Comparison of ENCODE assay signal across 33 cellular contexts in the genomic region with DNA sequence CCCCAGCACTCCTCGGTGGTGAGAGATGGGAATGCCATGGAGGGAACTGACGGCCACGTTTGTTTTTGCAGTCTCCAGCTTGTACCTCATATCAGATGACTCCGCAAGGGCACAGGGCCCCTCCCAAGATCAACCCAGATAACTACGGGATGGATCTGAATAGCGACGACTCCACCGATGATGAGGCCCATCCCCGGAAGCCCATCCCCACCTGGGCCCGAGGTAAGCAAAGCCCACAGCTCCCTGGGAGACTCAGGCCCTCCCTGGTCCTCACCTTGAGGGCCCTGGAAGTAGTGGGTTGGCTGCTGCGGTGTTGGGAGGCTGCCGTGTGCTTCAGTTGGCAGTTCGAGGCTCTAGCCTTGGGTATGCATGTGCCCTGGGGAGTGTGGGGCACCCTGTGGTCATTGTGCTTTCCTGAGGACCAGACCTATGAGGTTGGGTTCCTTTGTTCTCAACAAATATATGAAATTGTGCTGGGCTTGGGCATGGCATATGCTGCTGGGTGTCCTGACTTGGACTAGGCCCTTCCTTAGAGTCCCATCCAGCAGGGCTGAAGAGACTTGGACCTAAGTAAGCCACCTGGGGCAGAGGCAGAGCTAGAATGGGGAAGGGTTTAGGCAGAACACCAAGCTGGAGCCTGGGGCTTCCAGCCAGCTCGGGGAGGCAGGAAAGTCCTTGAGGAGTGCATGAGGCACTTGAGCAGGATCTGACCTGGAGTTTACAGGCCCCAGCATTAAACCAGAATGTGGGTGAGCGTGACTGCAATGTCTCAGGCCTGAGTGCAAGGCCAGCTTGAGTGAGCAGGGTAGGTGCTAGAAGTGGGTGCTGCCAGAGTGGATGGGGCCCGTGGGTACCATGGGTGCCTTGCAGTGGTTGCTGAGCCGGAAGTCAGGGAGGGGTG. TPM values are rescaled to one million over a fixed set of nuclear protein-coding genes. Genes with fewer than 3 reads are reported as not detected.
DNase-seq lines count a peak whose midpoint lies in the region; ATAC-seq, FAIRE-seq and TF ChIP-seq lines count a peak whose summit lies in the region.
"Had no signal": no experiment of that assay in that cellular context is flagged by ENCODE, and none has a peak within 500 bp of the region (broad histone marks: within the 10 kb centered on the region; RNA-seq: fewer than 3 reads in every experiment).

No MANE protein-coding gene starts in this region.

- H3K9ac ChIP-seq in astrocyte (ENCODE audit: low read length): no peak overlapping the region
- H3K9ac ChIP-seq: GM23248 had no signal

- H3K36me3 ChIP-seq in astrocyte (ENCODE audit: insufficient read depth, low read length) (peaks cover 33% of the 10 kb centered on the region), osteoblast (ENCODE audit: insufficient read depth, low read length) (peaks cover 55% of the 10 kb centered on the region)
- H3K36me3 ChIP-seq: breast epithelium had no signal

- no peak overlapping the region for H3K4me2 ChIP-seq in astrocyte (ENCODE audit: low read length)
- no peak overlapping the region for H3K4me2 ChIP-seq in osteoblast (ENCODE audit: insufficient read depth, low read length)

- FAIRE-seq in astrocyte (lab: Jason Lieb, UNC): no peak
- FAIRE-seq: A204.1 had no signal

- H3K4me3 ChIP-seq in astrocyte (ENCODE audit: insufficient read depth, low read depth, low read length): no peak overlapping the region
- no peak overlapping the region for H3K4me3 ChIP-seq in osteoblast (ENCODE audit: insufficient read depth, low read length)
- H3K4me3 ChIP-seq: breast epithelium, GM23248 had no signal

- H2AFZ ChIP-seq in astrocyte (ENCODE audit: low read depth, low read length): no peak overlapping the region
- H2AFZ ChIP-seq in osteoblast (ENCODE audit: low read length): no peak overlapping the region
- H2AFZ ChIP-seq: GM23248 had no signal

- H3K27ac Mint-ChIP-seq in activated T-cell treated with anti-CD3 and anti-CD28 coated beads, Interleukin-2, amount 50 U/mL, for 24 hours: no peak overlapping the region
- no peak overlapping the region for H3K27ac Mint-ChIP-seq in activated T-cell treated with anti-CD3 and anti-CD28 coated beads, Interleukin-2, amount 50 U/mL, for 72 hours
- H3K27ac Mint-ChIP-seq in astrocyte (ENCODE audit: unreplicated experiment) (no peak overlapping the region), type B pancreatic cell (no peak overlapping the region), Calu3 (ENCODE audit: unreplicated experiment) (no peak overlapping the region)
- H3K27ac Mint-ChIP-seq: activated naive CD4-positive, alpha-beta T cell treated with anti-CD3 and anti-CD28 coated beads, Interleukin-2, amount 50 U/mL, for 72 hours; activated T-helper 2 cell treated with anti-CD3 and anti-CD28 coated beads, Interferon-gamma antibody, Interleukin-2, Interleukin-4, amounts not matched to agents 10 μg/mL and 5 μg/mL and 100 μg/mL, durations not matched to agents 14 hours and 24 hours and 36 hours; immature natural killer cell had no signal

- CTCF ChIA-PET in Calu3 (lab: Charles Lee): no interaction called here

- no TSS peak for BruUV-seq in Calu3 (replicated peaks; lab: Mats Ljungman, UMichigan)

- H3K79me2 ChIP-seq in astrocyte (ENCODE audit: insufficient read depth, low read length): no peaks in the 10 kb centered on the region
- H3K79me2 ChIP-seq in osteoblast (ENCODE audit: insufficient read depth, low read length): no peaks in the 10 kb centered on the region

- intact Hi-C loops in Calu3 (cut with micrococcal nuclease; ENCODE audit: unreplicated experiment): no loop called here

- no peaks in the 10 kb centered on the region for H3K4me1 ChIP-seq in astrocyte (ENCODE audit: insufficient read depth, low read length)
- no peaks in the 10 kb centered on the region for H3K4me1 ChIP-seq in osteoblast (ENCODE audit: insufficient read depth, low read length)
- H3K4me1 ChIP-seq: breast epithelium had no signal

- H3K27me3 ChIP-seq in astrocyte (ENCODE audit: insufficient read depth, low read length) (no peaks in the 10 kb centered on the region), osteoblast (ENCODE audit: insufficient read depth, low read length) (no peaks in the 10 kb centered on the region)
- H3K27me3 ChIP-seq: breast epithelium had no signal

- no peaks in the 10 kb centered on the region for H3K27me3 Mint-ChIP-seq in activated T-cell treated with anti-CD3 and anti-CD28 coated beads, Interleukin-2, amount 50 U/mL, for 24 hours
- H3K27me3 Mint-ChIP-seq in activated T-cell treated with anti-CD3 and anti-CD28 coated beads, Interleukin-2, amount 50 U/mL, for 72 hours (ENCODE audit: low read depth): no peaks in the 10 kb centered on the region
- H3K27me3 Mint-ChIP-seq in astrocyte (ENCODE audit: low read depth, unreplicated experiment): no peaks in the 10 kb centered on the region
- no peaks in the 10 kb centered on the region for H3K27me3 Mint-ChIP-seq in type B pancreatic cell
- H3K27me3 Mint-ChIP-seq in Calu3 (ENCODE audit: unreplicated experiment): no peaks in the 10 kb centered on the region
- H3K27me3 Mint-ChIP-seq: IgD-negative memory B cell had no signal

- ATAC-seq in activated T-cell treated with anti-CD3 and anti-CD28 coated beads, Interleukin-2, amount 50 U/mL, for 72 hours (replicated peaks in 1 of 2): no peak

- H3K9me3 Mint-ChIP-seq in activated T-cell treated with anti-CD3 and anti-CD28 coated beads, Interleukin-2, amount 50 U/mL, for 24 hours: no peaks in the 10 kb centered on the region
- H3K9me3 Mint-ChIP-seq in activated T-cell treated with anti-CD3 and anti-CD28 coated beads, Interleukin-2, amount 50 U/mL, for 72 hours: no peaks in the 10 kb centered on the region
- H3K9me3 Mint-ChIP-seq in astrocyte (ENCODE audit: unreplicated experiment) (no peaks in the 10 kb centered on the region), type B pancreatic cell (no peaks in the 10 kb centered on the region), Calu3 (ENCODE audit: low read depth, unreplicated experiment) (no peaks in the 10 kb centered on the region)
- H3K9me3 Mint-ChIP-seq: activated naive CD4-positive, alpha-beta T cell treated with anti-CD3 and anti-CD28 coated beads, Interleukin-2, amount 50 U/mL, for 72 hours; activated T-helper 2 cell treated with anti-CD3 and anti-CD28 coated beads, Interferon-gamma antibody, Interleukin-2, Interleukin-4, amounts not matched to agents 10 μg/mL and 5 μg/mL and 100 μg/mL, durations not matched to agents 14 hours and 24 hours and 36 hours; IgD-negative memory B cell; immature natural killer cell had no signal

- H4K20me1 ChIP-seq in astrocyte (ENCODE audit: insufficient read depth, low read length) (no peaks in the 10 kb centered on the region), osteoblast (ENCODE audit: insufficient read depth, low read length) (no peaks in the 10 kb centered on the region)

- H3K9me3 ChIP-seq in astrocyte (ENCODE audit: insufficient read depth, low read depth, low read length) (no peaks in the 10 kb centered on the region), osteoblast (ENCODE audit: low read depth, low read length) (no peaks in the 10 kb centered on the region)
- H3K9me3 ChIP-seq: breast epithelium had no signal

- peak; percentile 21 for DNase-seq in activated T-cell treated with anti-CD3 and anti-CD28 coated beads, Interleukin-2, amount 50 U/mL, for 24 hours
- DNase-seq in activated T-cell treated with anti-CD3 and anti-CD28 coated beads, Interleukin-2, amount 50 U/mL, for 72 hours: no peak
- DNase-seq in astrocyte (ENCODE audit: low read depth) (no peak), osteoblast (ENCODE audit: insufficient read length, low spot score, missing footprints) (peak; percentile 21), type B pancreatic cell (ENCODE audit: extremely low spot score, unreplicated experiment) (peak; percentile 48), kidney glomerular epithelial cell (lab: John Stamatoyannopoulos, UW) (no peak), Calu3 (no peak), activated T-cell treated with anti-CD3 and anti-CD28 coated beads for 4 hours (no peak)
- DNase-seq: activated CD4-positive, alpha-beta T cell treated with anti-CD3 and anti-CD28 coated beads for 4 hours; amygdala; cortex of kidney; DMS79 treated with DMSO at 0.1 percent for 48 hours; effector memory CD4-positive, alpha-beta T cell; erythroblast; GDM1; GM23248; immature natural killer cell; mesenchymal stem cell; NCI-H146; NCI-H345; SHP77 treated with DMSO at 0.1 percent for 48 hours; stimulated activated CD4-positive, alpha-beta T cell treated with anti-CD3 and anti-CD28 coated beads, Interleukin-4, amount 100 ng/mL, for 1 hour had no signal

- H3K4me3 Mint-ChIP-seq in activated T-cell treated with anti-CD3 and anti-CD28 coated beads, Interleukin-2, amount 50 U/mL, for 24 hours: no peak overlapping the region
- no peak overlapping the region for H3K4me3 Mint-ChIP-seq in activated T-cell treated with anti-CD3 and anti-CD28 coated beads, Interleukin-2, amount 50 U/mL, for 72 hours
- H3K4me3 Mint-ChIP-seq in astrocyte (ENCODE audit: unreplicated experiment) (peak overlapping the region; percentile 47), type B pancreatic cell (no peak overlapping the region), Calu3 (ENCODE audit: low read depth, unreplicated experiment) (no peak overlapping the region)
- H3K4me3 Mint-ChIP-seq: IgD-negative memory B cell, immature natural killer cell had no signal

- peaks cover 87% of the 10 kb centered on the region for H3K36me3 Mint-ChIP-seq in activated T-cell treated with anti-CD3 and anti-CD28 coated beads, Interleukin-2, amount 50 U/mL, for 24 hours (ENCODE audit: low read depth)
- H3K36me3 Mint-ChIP-seq in activated T-cell treated with anti-CD3 and anti-CD28 coated beads, Interleukin-2, amount 50 U/mL, for 72 hours (ENCODE audit: insufficient read depth in 2 of 2): peaks cover 10 to 30% of the 10 kb centered on the region in 2 donors
- H3K36me3 Mint-ChIP-seq in astrocyte (ENCODE audit: low read depth, unreplicated experiment) (peaks cover 25% of the 10 kb centered on the region), type B pancreatic cell (peaks cover 24% of the 10 kb centered on the region), Calu3 (ENCODE audit: insufficient read depth, unreplicated experiment) (peaks cover 35% of the 10 kb centered on the region)

- H3K4me1 Mint-ChIP-seq in activated T-cell treated with anti-CD3 and anti-CD28 coated beads, Interleukin-2, amount 50 U/mL, for 24 hours (ENCODE audit: low read depth): no peaks in the 10 kb centered on the region
- H3K4me1 Mint-ChIP-seq in activated T-cell treated with anti-CD3 and anti-CD28 coated beads, Interleukin-2, amount 50 U/mL, for 72 hours (ENCODE audit: low read depth): no peaks in the 10 kb centered on the region
- H3K4me1 Mint-ChIP-seq in astrocyte (ENCODE audit: low read depth, unreplicated experiment) (no peaks in the 10 kb centered on the region), type B pancreatic cell (ENCODE audit: unreplicated experiment) (no peaks in the 10 kb centered on the region), Calu3 (ENCODE audit: low read depth, unreplicated experiment) (no peaks in the 10 kb centered on the region)
- H3K4me1 Mint-ChIP-seq: immature natural killer cell had no signal

- TF ChIP-seq CTCF in astrocyte (IDR thresholded peaks at IDR 0.05; ENCODE audit: insufficient read depth, low read depth, low read length) (no peak), osteoblast (IDR thresholded peaks at IDR 0.05; ENCODE audit: extremely low read depth, low read depth, low read length) (no peak), type B pancreatic cell (conservative IDR thresholded peaks at IDR 0.05) (no peak), Calu3 (IDR thresholded peaks at IDR 0.05; ENCODE audit: unreplicated experiment) (no peak)

- no peak overlapping the region for H3K27ac ChIP-seq in astrocyte (ENCODE audit: low read depth, low read length)
- no peak overlapping the region for H3K27ac ChIP-seq in osteoblast (ENCODE audit: low read depth, low read length)
- H3K27ac ChIP-seq: breast epithelium, GM23248 had no signal

RNA-seq across cellular contexts. Expression of gene INCENP, which starts 26.4 kb away (rescaled TPM):
- total RNA-seq in activated T-cell treated with anti-CD3 and anti-CD28 coated beads, Interleukin-2, amount 50 U/mL, for 72 hours: 100 to 1,000 TPM; 129 to 161 TPM
- 13.3 and 17.7 TPM in 2 replicates for total RNA-seq in astrocyte
- total RNA-seq in osteoblast: 8.7 and 13.8 TPM in 2 replicates
- total RNA-seq in type B pancreatic cell (ENCODE audit: low replicate concordance): 38.8 and 96.7 TPM in 2 replicates
- total RNA-seq in Calu3 (2022): 94.3 and 115 TPM in 2 replicates

RNA-seq across cellular contexts. Expression of gene SCGB1D1, which starts 39.8 kb away (rescaled TPM):
- not detected for total RNA-seq in activated T-cell treated with anti-CD3 and anti-CD28 coated beads, Interleukin-2, amount 50 U/mL, for 72 hours
- total RNA-seq in astrocyte (not detected in 2 replicates), osteoblast (not detected in 2 replicates), type B pancreatic cell (ENCODE audit: low replicate concordance) (not detected in 2 replicates), Calu3 (2022) (not detected in 2 replicates)
- total RNA-seq: activated naive CD4-positive, alpha-beta T cell treated with anti-CD3 and anti-CD28 coated beads, Interleukin-2, amount 50 U/mL, for 72 hours; activated T-helper 2 cell treated with anti-CD3 and anti-CD28 coated beads, Interferon-gamma antibody, Interleukin-2, Interleukin-4, amounts not matched to agents 10 μg/mL and 5 μg/mL and 100 μg/mL, durations not matched to agents 14 hours and 24 hours and 36 hours; breast epithelium; glomerular endothelial cell; GM23248; HT-29; sciatic nerve; subcutaneous adipose tissue; T-helper 2 cell treated with Interferon-gamma antibody and Interleukin-4, amounts not matched to agents 100 ng/mL and 5 ng/mL, for 36 hours; urinary bladder had no signal

RNA-seq across cellular contexts. Expression of gene SCGB2A1, which starts 58.2 kb away (rescaled TPM):
- not detected for total RNA-seq in activated T-cell treated with anti-CD3 and anti-CD28 coated beads, Interleukin-2, amount 50 U/mL, for 72 hours
- total RNA-seq in astrocyte: not detected in 2 replicates
- not detected in 2 replicates for total RNA-seq in osteoblast
- total RNA-seq in type B pancreatic cell (ENCODE audit: low replicate concordance): not detected in 2 replicates
- total RNA-seq in Calu3 (2022): not detected in 2 replicates
- total RNA-seq: activated naive CD4-positive, alpha-beta T cell treated with anti-CD3 and anti-CD28 coated beads, Interleukin-2, amount 50 U/mL, for 72 hours; activated T-helper 2 cell treated with anti-CD3 and anti-CD28 coated beads, Interferon-gamma antibody, Interleukin-2, Interleukin-4, amounts not matched to agents 10 μg/mL and 5 μg/mL and 100 μg/mL, durations not matched to agents 14 hours and 24 hours and 36 hours; glomerular endothelial cell; GM23248; HT-29; sciatic nerve; subcutaneous adipose tissue; T-helper 2 cell treated with Interferon-gamma antibody and Interleukin-4, amounts not matched to agents 100 ng/mL and 5 ng/mL, for 36 hours; urinary bladder had no signal

Comparison
In these comparisons a context has a peak if more than half of its experiments do, and no peak if none do; other contexts are left out.
1. DNase-seq: peak in activated T-cell treated with anti-CD3 and anti-CD28 coated beads, Interleukin-2, amount 50 U/mL, for 24 hours (single experiment), osteoblast (single experiment) and type B pancreatic cell (single experiment); none in activated T-cell treated with anti-CD3 and anti-CD28 coated beads, Interleukin-2, amount 50 U/mL, for 72 hours (0 of 2), astrocyte (single experiment), kidney glomerular epithelial cell (single experiment), Calu3 (single experiment) and activated T-cell treated with anti-CD3 and anti-CD28 coated beads for 4 hours (single experiment).